8 cellular contexts compared by ENCODE assay signal in the genomic region with DNA sequence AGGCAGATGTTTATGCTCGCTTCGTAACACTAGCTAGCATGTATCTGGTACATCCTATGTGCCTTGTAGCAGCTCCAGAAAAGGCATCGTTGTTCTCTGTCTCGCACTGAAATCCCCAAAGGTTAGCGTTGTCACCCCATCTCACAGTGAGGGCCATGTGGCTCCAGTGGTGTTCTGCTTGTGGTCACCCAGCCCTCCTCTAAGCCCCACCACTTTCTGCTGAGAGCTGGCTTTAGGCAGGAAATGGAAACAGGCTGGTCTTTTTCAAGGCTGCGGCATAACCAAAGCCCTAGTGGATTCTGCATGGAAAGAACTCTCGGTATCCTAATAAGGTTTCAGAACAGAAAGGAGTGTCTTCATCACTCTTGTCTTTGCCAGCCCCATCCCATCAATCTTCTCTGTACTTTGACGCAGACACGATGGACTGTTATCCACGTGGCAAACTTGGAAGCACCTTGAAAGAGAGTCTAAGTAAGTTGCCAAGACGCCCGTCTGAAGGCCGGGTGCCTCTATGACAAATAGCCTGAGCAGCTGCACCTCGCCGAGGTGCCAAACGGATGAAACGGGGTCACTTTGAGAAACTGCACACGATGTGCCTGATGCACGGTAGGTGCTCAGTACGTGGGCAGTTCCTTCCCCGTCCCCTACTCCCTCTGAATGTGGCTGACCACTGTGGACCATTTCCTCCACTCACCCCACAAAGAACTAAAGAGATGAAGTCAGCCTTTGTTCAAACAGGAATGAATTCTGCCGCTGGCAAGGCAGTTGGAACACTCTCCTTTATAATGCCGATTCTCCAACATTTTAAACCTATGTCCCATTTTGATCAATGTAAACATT. TPM values are rescaled to one million over a fixed set of nuclear protein-coding genes. Genes with fewer than 3 reads are reported as not detected.
DNase-seq lines count a peak whose midpoint lies in the region; ATAC-seq lines count a peak whose summit lies in the region.

No MANE protein-coding gene starts in this region.

- ATAC-seq in GM19025 (IDR thresholded peaks at IDR 0.05; ENCODE audit: low read depth, unreplicated experiment): peak; percentile 31
- ATAC-seq in HG03521 (IDR thresholded peaks at IDR 0.05; ENCODE audit: unreplicated experiment): peak; percentile 27

- intact Hi-C loops in posterior vena cava (cut with DNase I): loop anchor here in 1 of 2 donors (5.0 kb wide), 1 partner anchor 59 kb away; the partner anchor contains the start of gene MEF2A

- DNase-seq in dermis blood vessel endothelial cell (peak; percentile 47), posterior vena cava (ENCODE audit: low spot score) (peak; percentile 91), T-helper 9 cell (no peak), NCI-H526 treated with DMSO at 0.1 percent for 48 hours (lab: John Stamatoyannopoulos, UW) (no peak)
- no peak for DNase-seq in stimulated activated CD4-positive, alpha-beta T cell treated with anti-CD3 and anti-CD28 coated beads, Interleukin-15, amount 100 ng/mL, for 24 hours
- no peak for DNase-seq in activated CD4-positive, CD25-positive, alpha-beta regulatory T cell treated with anti-CD3 and anti-CD28 coated beads, Interleukin-2, amount 50 U/mL, for 72 hours

RNA-seq across cellular contexts. Expression of gene MEF2A, which starts 57.8 kb away (rescaled TPM):
- 24.2 and 25.4 TPM in 2 replicates for total RNA-seq in dermis blood vessel endothelial cell
- 100 to 1,000 TPM in 1 of 2 donors, 10 to 100 TPM in 1; 90.6 to 121 TPM for total RNA-seq in posterior vena cava

Comparison
In these comparisons a context has a peak if more than half of its experiments do, and no peak if none do; other contexts are left out.
1. DNase-seq: peak in dermis blood vessel endothelial cell (single experiment) and posterior vena cava (single experiment); none in stimulated activated CD4-positive, alpha-beta T cell treated with anti-CD3 and anti-CD28 coated beads, Interleukin-15, amount 100 ng/mL, for 24 hours (single experiment), T-helper 9 cell (single experiment), activated CD4-positive, CD25-positive, alpha-beta regulatory T cell treated with anti-CD3 and anti-CD28 coated beads, Interleukin-2, amount 50 U/mL, for 72 hours (single experiment) and NCI-H526 treated with DMSO at 0.1 percent for 48 hours (single experiment).